In genomic region chr15:74790080-74790916, GRCh38 we compare ENCODE assay signal across 9 cellular contexts. TPM values are rescaled to one million over a fixed set of nuclear protein-coding genes. Genes with fewer than 3 reads are reported as not detected.
A peak's percentile ranks its signal among the peaks of the same experiment; 100 is the strongest.
DNase-seq lines count a peak whose midpoint lies in the region; ATAC-seq and TF ChIP-seq lines count a peak whose summit lies in the region.
"Had no signal": no experiment of that assay in that cellular context is flagged by ENCODE, and none has a peak within 500 bp of the region (broad histone marks: within the 10 kb centered on the region; RNA-seq: fewer than 3 reads in every experiment).

No MANE protein-coding gene starts in this region.

- no peak overlapping the region for H2AFZ ChIP-seq in Loucy (ENCODE audit: low read length)
- no peak overlapping the region for H2AFZ ChIP-seq in smooth muscle cell (ENCODE audit: low read depth)

- H3K4me3 Mint-ChIP-seq in activated naive CD4-positive, alpha-beta T cell treated with anti-CD3 and anti-CD28 coated beads, Interleukin-2, amount 50 U/mL, for 24 hours = peak overlapping the region; percentile 91

- intact Hi-C loops in right cardiac atrium (cut with DNase I) = no loop called here

- ATAC-seq in right cardiac atrium (peak; percentile 34), GM18873 (IDR thresholded peaks at IDR 0.05; ENCODE audit: low FRiP score, unreplicated experiment) (no peak), HG03039 (IDR thresholded peaks at IDR 0.05; ENCODE audit: unreplicated experiment) (no peak)

- peak overlapping the region; percentile 83 for H3K4me3 ChIP-seq in Loucy (ENCODE audit: low read length, poor library complexity, severe bottlenecking)
- H3K4me3 ChIP-seq in right cardiac atrium (ENCODE audit: low read length) = no peak overlapping the region
- no peak overlapping the region for H3K4me3 ChIP-seq in smooth muscle cell

- H3K36me3 Mint-ChIP-seq in activated naive CD4-positive, alpha-beta T cell treated with anti-CD3 and anti-CD28 coated beads, Interleukin-2, amount 50 U/mL, for 24 hours = peaks cover 17% of the 10 kb centered on the region

- no peaks in the 10 kb centered on the region for H3K9me3 Mint-ChIP-seq in activated naive CD4-positive, alpha-beta T cell treated with anti-CD3 and anti-CD28 coated beads, Interleukin-2, amount 50 U/mL, for 24 hours

- peak overlapping the region; percentile 96 for H3K27ac Mint-ChIP-seq in activated naive CD4-positive, alpha-beta T cell treated with anti-CD3 and anti-CD28 coated beads, Interleukin-2, amount 50 U/mL, for 24 hours

- no peak for TF ChIP-seq CTCF in Loucy (conservative IDR thresholded peaks at IDR 0.05; ENCODE audit: low read length)
- no peak for TF ChIP-seq CTCF in smooth muscle cell (IDR thresholded peaks at IDR 0.05; ENCODE audit: borderline replicate concordance, insufficient read depth, poor library complexity, severe bottlenecking)

- no peaks in the 10 kb centered on the region for H3K27me3 ChIP-seq in Loucy (ENCODE audit: insufficient read depth, low read length, poor library complexity, severe bottlenecking)
- no peaks in the 10 kb centered on the region for H3K27me3 ChIP-seq in right cardiac atrium (ENCODE audit: control insufficient read depth, insufficient read depth)
- no peaks in the 10 kb centered on the region for H3K27me3 ChIP-seq in smooth muscle cell (ENCODE audit: low read depth)

- H3K4me1 Mint-ChIP-seq in activated naive CD4-positive, alpha-beta T cell treated with anti-CD3 and anti-CD28 coated beads, Interleukin-2, amount 50 U/mL, for 24 hours = peaks cover 84% of the 10 kb centered on the region

- DNase-seq in GM03348 (ENCODE audit: low spot score) = peak; percentile 60
- DNase-seq in right cardiac atrium = peak; percentile 87 to 95 (median 94)
- DNase-seq in smooth muscle cell (lab: John Stamatoyannopoulos, UW; ENCODE audit: unreplicated experiment) = peak; percentile 11
- no peak for DNase-seq in HPDE6-E6E7 (ENCODE audit: extremely low spot score)

- peak overlapping the region; percentile 96 for H3K9ac ChIP-seq in Loucy (ENCODE audit: low read depth, low read length, poor library complexity, severe bottlenecking)
- no peak overlapping the region for H3K9ac ChIP-seq in smooth muscle cell (ENCODE audit: low read depth)

- peaks cover 94% of the 10 kb centered on the region for H3K79me2 ChIP-seq in Loucy (ENCODE audit: insufficient read depth, low read length)
- peaks cover 76% of the 10 kb centered on the region for H3K79me2 ChIP-seq in smooth muscle cell (ENCODE audit: low read depth)

- WGBS in right cardiac atrium = 16% methylated on average over 15 of the region's 15 CpGs
- WGBS in smooth muscle cell (ENCODE audit: low lambda C conversion rate) = 67% methylated on average over 15 of the region's 15 CpGs

- H3K27ac ChIP-seq in right cardiac atrium (ENCODE audit: low read length) = peak overlapping the region; percentile 85
- peak overlapping the region; percentile 75 for H3K27ac ChIP-seq in smooth muscle cell (ENCODE audit: low read depth)

- peaks cover 89% of the 10 kb centered on the region for H4K20me1 ChIP-seq in Loucy (ENCODE audit: insufficient read depth, low read length, poor library complexity, severe bottlenecking)
- H4K20me1 ChIP-seq in smooth muscle cell (ENCODE audit: low read depth) = peaks cover 98% of the 10 kb centered on the region

- H3K9me3 ChIP-seq in Loucy (ENCODE audit: insufficient read depth, low read depth, low read length) (no peaks in the 10 kb centered on the region), right cardiac atrium (ENCODE audit: control insufficient read depth, low read length) (no peaks in the 10 kb centered on the region), smooth muscle cell (replicated peaks; ENCODE audit: low read depth) (no peaks in the 10 kb centered on the region)

- H3K4me1 ChIP-seq in Loucy (ENCODE audit: insufficient read depth, low read length, poor library complexity, severe bottlenecking) = peaks cover 71% of the 10 kb centered on the region
- H3K4me1 ChIP-seq in right cardiac atrium (ENCODE audit: control insufficient read depth, insufficient read depth, low read length) = peaks cover 37% of the 10 kb centered on the region
- peaks cover 9% of the 10 kb centered on the region for H3K4me1 ChIP-seq in smooth muscle cell (ENCODE audit: low read depth)

- H3F3A ChIP-seq in Loucy (ENCODE audit: low read depth) = peaks cover 6% of the 10 kb centered on the region; the same call in 1 of the 2 replicates
- peaks cover 12% of the 10 kb centered on the region for H3F3A ChIP-seq in smooth muscle cell (ENCODE audit: low read depth)

- no peaks in the 10 kb centered on the region for H3K9me2 ChIP-seq in Loucy (replicated peaks; ENCODE audit: low read depth, low read length)

- H3K4me2 ChIP-seq in Loucy (ENCODE audit: low read depth, low read length, poor library complexity, severe bottlenecking) (peak overlapping the region; percentile 95), smooth muscle cell (peak overlapping the region; percentile 34)

- H3K27me3 Mint-ChIP-seq in activated naive CD4-positive, alpha-beta T cell treated with anti-CD3 and anti-CD28 coated beads, Interleukin-2, amount 50 U/mL, for 24 hours = no peaks in the 10 kb centered on the region

- H3K36me3 ChIP-seq in Loucy (ENCODE audit: insufficient read depth, low read length) = peaks cover 19% of the 10 kb centered on the region; the same call in 1 of the 2 replicates
- no peaks in the 10 kb centered on the region for H3K36me3 ChIP-seq in smooth muscle cell (ENCODE audit: low read depth)

RNA-seq across cellular contexts. Expression of gene CSK, which starts 8.4 kb away (rescaled TPM):
- 10 to 100 TPM; 52.9 to 68.3 (median 60.9) TPM for total RNA-seq in right cardiac atrium
- polyA plus RNA-seq in right cardiac atrium = 44.3 TPM
- 10.4 and 19.6 TPM in 2 replicates for total RNA-seq in smooth muscle cell
- polyA plus RNA-seq in smooth muscle cell = 14.1 and 16.5 TPM in 2 replicates

RNA-seq across cellular contexts. Expression of gene LMAN1L, which starts 22.3 kb away (rescaled TPM):
- total RNA-seq in right cardiac atrium (100 to 1,000 TPM in 3 of 4 donors, 10 to 100 TPM in 1; 66.2 to 216 (median 131) TPM), smooth muscle cell (not detected in 2 replicates)
- polyA plus RNA-seq in right cardiac atrium (84.7 TPM), smooth muscle cell (not detected in 2 replicates)

RNA-seq across cellular contexts. Expression of gene CPLX3, which starts 36.1 kb away (rescaled TPM):
- total RNA-seq in right cardiac atrium = 10 to 100 TPM; 13.0 to 31.0 (median 20.9) TPM
- polyA plus RNA-seq in right cardiac atrium = 13.3 TPM
- 0.04 and 0.22 TPM in 2 replicates for total RNA-seq in smooth muscle cell
- polyA plus RNA-seq in smooth muscle cell = not detected in 2 replicates

RNA-seq across cellular contexts. Expression of gene CYP1A2, which starts 41.7 kb away (rescaled TPM):
- total RNA-seq in right cardiac atrium = not detected
- 0.07 TPM for polyA plus RNA-seq in right cardiac atrium
- not detected in 2 replicates for total RNA-seq in smooth muscle cell
- polyA plus RNA-seq in smooth muscle cell = not detected in 2 replicates
- total RNA-seq: T-helper 2 cell treated with Interferon-gamma antibody and Interleukin-4, amounts not matched to agents 100 ng/mL and 5 ng/mL, for 36 hours had no signal

RNA-seq across cellular contexts. Expression of gene ULK3, which starts 52.7 kb away (rescaled TPM):
- total RNA-seq in right cardiac atrium (10 to 100 TPM; 34.9 to 49.3 (median 45.9) TPM), smooth muscle cell (14.2 and 24.1 TPM in 2 replicates)
- polyA plus RNA-seq in right cardiac atrium (35.0 TPM), smooth muscle cell (20.8 and 23.7 TPM in 2 replicates)

Comparison
In these comparisons a context has a peak if more than half of its experiments do, and no peak if none do; other contexts are left out.
1. ATAC-seq: peak in right cardiac atrium (2 of 2); none in GM18873 (single experiment) and HG03039 (single experiment).
2. RNA of gene LMAN1L, which starts 22.3 kb away (total RNA-seq): 66.2 to 216 TPM in right cardiac atrium; not detected in smooth muscle cell; every median in the first group is over 10 times any median in the second.
3. RNA of gene CPLX3, which starts 36.1 kb away (total RNA-seq): 13.0 to 31.0 TPM in right cardiac atrium; 0.04 to 0.22 TPM in smooth muscle cell; every median in the first group is over 10 times any median in the second.